2 cellular contexts compared by ENCODE assay signal in genomic region chr7:131904750-131905327, GRCh38.
TF ChIP-seq lines count a peak whose summit lies in the region.

No MANE protein-coding gene starts in this region.

TF ChIP-seq in H1, 55 proteins besides CTCF, POLR2A, EP300 and RAD21:
- TF ChIP-seq TAF7 (optimal IDR thresholded peaks at IDR 0.05; ENCODE audit: borderline replicate concordance, low read depth, low read length) (peak; percentile 56), GTF2F1 (IDR thresholded peaks at IDR 0.05; ENCODE audit: borderline replicate concordance, low read depth, low read length) (no peak)

TF ChIP-seq in neural cell, 6 proteins besides CTCF, POLR2A, EP300 and RAD21:
- no peak for TF ChIP-seq SMC3 (conservative IDR thresholded peaks at IDR 0.05; ENCODE audit: poor library complexity)
- TF ChIP-seq EZH2 (IDR thresholded peaks at IDR 0.05; ENCODE audit: borderline replicate concordance, insufficient read depth, low read length, poor library complexity, severe bottlenecking): no peak
- no peak for TF ChIP-seq MXI1 (conservative IDR thresholded peaks at IDR 0.05; ENCODE audit: poor library complexity, severe bottlenecking)
- TF ChIP-seq TAF1 (IDR thresholded peaks at IDR 0.05; ENCODE audit: low read depth): no peak
- peak; percentile 30 for TF ChIP-seq REST (IDR thresholded peaks at IDR 0.05; ENCODE audit: borderline replicate concordance)
- no peak for TF ChIP-seq POLR2AphosphoS5 (IDR thresholded peaks at IDR 0.05)
